In genomic region chr1:243447342-243447741, GRCh38 we compare ENCODE assay signal across 13 cellular contexts.
A peak's percentile ranks its signal among the peaks of the same experiment; 100 is the strongest.
DNase-seq lines count a peak whose midpoint lies in the region; ATAC-seq and TF ChIP-seq lines count a peak whose summit lies in the region.
"Had no signal": no experiment of that assay in that cellular context is flagged by ENCODE, and none has a peak within 500 bp of the region (broad histone marks: within the 10 kb centered on the region; RNA-seq: fewer than 3 reads in every experiment).

No MANE protein-coding gene starts in this region.

- TF ChIP-seq CTCF in gastrocnemius medialis (IDR thresholded peaks at IDR 0.05 in 4 of 5, conservative IDR thresholded peaks at IDR 0.05 in 1 of 5): no peak

- DNase-seq in NCI-H2227 (lab: John Stamatoyannopoulos, UW; ENCODE audit: unreplicated experiment) (peak; percentile 23), NCI-H2227 treated with DMSO at 0.1 percent for 48 hours (lab: John Stamatoyannopoulos, UW) (no peak), MV-4-11 (lab: John Stamatoyannopoulos, UW) (peak; percentile 65), fibroblast of gingiva (ENCODE audit: low read depth) (peak; percentile 50), gastrocnemius medialis (peak in 1 of 2 donors; percentile 29), HAP-1 (ENCODE audit: low spot score in 2 of 2) (no peak), COLO829 (ENCODE audit: low spot score) (no peak)
- DNase-seq in activated effector memory CD4-positive, alpha-beta T cell treated with anti-CD3 and anti-CD28 coated beads, Interleukin-2, amount 50 U/mL, for 16 hours: no peak
- DNase-seq: activated CD4-positive, alpha-beta T cell treated with anti-CD3 and anti-CD28 coated beads, Interleukin-2, amount 50 U/mL, for 1 hour; NCI-H510A had no signal

- no peaks in the 10 kb centered on the region for H3K36me3 ChIP-seq in gastrocnemius medialis
- no peaks in the 10 kb centered on the region for H3K36me3 ChIP-seq in HAP-1 (replicated peaks)

- H3K4me1 ChIP-seq in gastrocnemius medialis (peaks cover 3 to 25% of the 10 kb centered on the region in 2 donors), HAP-1 (peaks cover 5% of the 10 kb centered on the region; the same call in 1 of the 2 replicates)

- TF ChIP-seq POLR2A in gastrocnemius medialis (IDR thresholded peaks at IDR 0.05): no peak

- no peaks in the 10 kb centered on the region for H3K27me3 ChIP-seq in gastrocnemius medialis
- no peaks in the 10 kb centered on the region for H3K27me3 ChIP-seq in HAP-1 (ENCODE audit: low read depth)
- H3K27me3 ChIP-seq: tibial artery had no signal

- peak; percentile 69 to 70 for ATAC-seq in gastrocnemius medialis
- ATAC-seq: GM23338 had no signal

- H3K27ac ChIP-seq in gastrocnemius medialis: no peak overlapping the region
- H3K27ac ChIP-seq: KMS-11, tibial artery had no signal

- H3K9me3 ChIP-seq in gastrocnemius medialis (no peaks in the 10 kb centered on the region), HAP-1 (no peaks in the 10 kb centered on the region)
- H3K9me3 ChIP-seq: tibial artery had no signal

- intact Hi-C loops in gastrocnemius medialis (cut with DNase I; ENCODE audit: low total_unique reads): no loop called here

- in situ Hi-C loops in gastrocnemius medialis (cut with MboI; ENCODE audit: low sequenced_read_pairs in 4 of 4): no loop called here
- in situ Hi-C loops in HAP-1 (cut with MboI; ENCODE audit: low sequenced_read_pairs): no loop called here

- H3K4me3 ChIP-seq in gastrocnemius medialis (no peak overlapping the region), HAP-1 (no peak overlapping the region)
- H3K4me3 ChIP-seq: GM23338, tibial artery had no signal

Comparison
In these comparisons a context has a peak if more than half of its experiments do, and no peak if none do; other contexts are left out.
1. DNase-seq: peak in NCI-H2227 (single experiment), MV-4-11 (single experiment) and fibroblast of gingiva (single experiment); none in NCI-H2227 treated with DMSO at 0.1 percent for 48 hours (single experiment), HAP-1 (0 of 2), activated effector memory CD4-positive, alpha-beta T cell treated with anti-CD3 and anti-CD28 coated beads, Interleukin-2, amount 50 U/mL, for 16 hours (single experiment) and COLO829 (single experiment).